In genomic region chr2:21281876-21282514, GRCh38 we compare ENCODE assay signal across 23 cellular contexts.
DNase-seq lines count a peak whose midpoint lies in the region; ATAC-seq, FAIRE-seq and TF ChIP-seq lines count a peak whose summit lies in the region.
"Had no signal": no experiment of that assay in that cellular context is flagged by ENCODE, and none has a peak within 500 bp of the region (broad histone marks: within the 10 kb centered on the region; RNA-seq: fewer than 3 reads in every experiment).

No MANE protein-coding gene starts in this region.

- H3K4me3 ChIP-seq in K562, result no peak overlapping the region
- peak overlapping the region; percentile 34 for H3K4me3 ChIP-seq in neural cell (ENCODE audit: low read length)
- H3K4me3 ChIP-seq: adrenal gland, BLaER1, gastrocnemius medialis, right lobe of liver, spleen, tibial artery had no signal

- H3K9me2 ChIP-seq in neural cell (ENCODE audit: insufficient read depth, low read length), result no peaks in the 10 kb centered on the region

- TF ChIP-seq CTCF in K562 (IDR thresholded peaks at IDR 0.05 in 2 of 3, conservative IDR thresholded peaks at IDR 0.05 in 1 of 3; ENCODE audit: insufficient read depth in 2 of 3, low read depth in 1 of 3, low read length in 3 of 3) (no peak), neural cell (IDR thresholded peaks at IDR 0.05; ENCODE audit: poor library complexity, severe bottlenecking) (no peak)

- FAIRE-seq in HTR-8/SVneo (lab: Jason Lieb, UNC) (peak; percentile 28), K562 (lab: Jason Lieb, UNC) (no peak), frontal cortex (lab: Jason Lieb, UNC) (no peak)
- FAIRE-seq: G401.6 had no signal

- no peaks in the 10 kb centered on the region for H3F3A ChIP-seq in neural cell (ENCODE audit: insufficient read depth, low read length, poor library complexity, severe bottlenecking)

- in situ Hi-C loops in K562 (cut with MboI), result no loop called here

- TF ChIP-seq RAD21 in K562 (CRISPR knock-in tag; conservative IDR thresholded peaks at IDR 0.05 in 1 of 2, IDR thresholded peaks at IDR 0.05 in 1 of 2), result no peak
- TF ChIP-seq RAD21 in neural cell (conservative IDR thresholded peaks at IDR 0.05), result peak; percentile 46

- no peaks in the 10 kb centered on the region for H3K27me3 ChIP-seq in K562 (ENCODE audit: control insufficient read depth in 2 of 2, insufficient read depth in 2 of 2, low read length in 2 of 2)
- no peaks in the 10 kb centered on the region for H3K27me3 ChIP-seq in neural cell (ENCODE audit: insufficient read depth, low read depth, low read length)
- H3K27me3 ChIP-seq: adrenal gland, BLaER1, gastrocnemius medialis, right lobe of liver, spleen, tibial artery had no signal

- H2AFZ ChIP-seq in K562 (ENCODE audit: low read depth, low read length), result no peak overlapping the region
- H2AFZ ChIP-seq in neural cell (ENCODE audit: low read depth, low read length), result peak overlapping the region; percentile 47

- ATAC-seq in K562, result no peak
- ATAC-seq: activated CD8-positive, alpha-beta T cell treated with anti-CD3 and anti-CD28 coated beads for 36 hours; gastrocnemius medialis; HCT116; right lobe of liver had no signal

- H3K79me2 ChIP-seq in K562 (ENCODE audit: control insufficient read depth, insufficient read depth, low read length), result no peaks in the 10 kb centered on the region
- H3K79me2 ChIP-seq in neural cell (replicated peaks; ENCODE audit: insufficient read depth, low read length), result no peaks in the 10 kb centered on the region

- DNase-seq in COLO829 (ENCODE audit: low spot score) (peak; percentile 53), HTR-8/SVneo (ENCODE audit: insufficient read length, low spot score) (no peak), K562 (ENCODE audit: extremely low read depth in 1 of 4, low spot score in 3 of 4) (no peak), iPS-NIHi11 (ENCODE audit: low spot score) (no peak), frontal cortex (ENCODE audit: low spot score in 2 of 2) (no peak), KG1 (lab: John Stamatoyannopoulos, UW) (no peak)
- DNase-seq in stimulated activated CD8-positive, alpha-beta memory T cell treated with anti-CD3 and anti-CD28 coated beads, Interleukin-4, amount 100 ng/mL, for 48 hours, result no peak
- DNase-seq: activated CD8-positive, alpha-beta T cell treated with anti-CD3 and anti-CD28 coated beads for 36 hours; activated naive CD4-positive, alpha-beta T cell treated with anti-CD3 and anti-CD28 coated beads for 36 hours; gastrocnemius medialis; Kasumi-1; mammary epithelial cell; NCI-H146; NCI-H2107; right lobe of liver; spleen; tibial artery had no signal

- WGBS in K562 (ENCODE audit: insufficient coverage, low coverage, missing lambda C conversion rate), result 13% methylated on average over 7 of the region's 7 CpGs

- H3K4me2 ChIP-seq in K562 (ENCODE audit: insufficient read depth, low read length) (no peak overlapping the region), neural cell (ENCODE audit: low read length) (peak overlapping the region; percentile 33)
- H3K4me2 ChIP-seq: BLaER1 had no signal

- POLR2A ChIA-PET in K562 (lab: Yijun Ruan, JAX), result no interaction called here

- H3K36me3 ChIP-seq in K562 (ENCODE audit: control insufficient read depth, insufficient read depth, low read length) (no peaks in the 10 kb centered on the region), neural cell (ENCODE audit: insufficient read depth, low read length) (no peaks in the 10 kb centered on the region)
- H3K36me3 ChIP-seq: adrenal gland, BLaER1, gastrocnemius medialis, right lobe of liver, spleen, tibial artery had no signal

- intact Hi-C loops in K562 (cut with micrococcal nuclease), result no loop called here

- no peak overlapping the region for H3K9ac ChIP-seq in K562 (ENCODE audit: insufficient read depth in 1 of 2, low read depth in 2 of 2, low read length in 2 of 2)
- peak overlapping the region; percentile 70 for H3K9ac ChIP-seq in neural cell (ENCODE audit: low read length)
- H3K9ac ChIP-seq: BLaER1 had no signal

- no peak for TF ChIP-seq EP300 in K562 (IDR thresholded peaks at IDR 0.05; ENCODE audit: low read length)
- peak; percentile 55 for TF ChIP-seq EP300 in neural cell (conservative IDR thresholded peaks at IDR 0.05; ENCODE audit: poor library complexity, severe bottlenecking)

- H3K9me3 ChIP-seq in K562 (replicated peaks; ENCODE audit: control insufficient read depth, insufficient read depth, low read depth, low read length) (no peaks in the 10 kb centered on the region), neural cell (ENCODE audit: low read length) (no peaks in the 10 kb centered on the region)
- H3K9me3 ChIP-seq: adrenal gland, BLaER1, gastrocnemius medialis, right lobe of liver, spleen, tibial artery had no signal

- TF ChIP-seq POLR2A in K562 (conservative IDR thresholded peaks at IDR 0.05), result no peak

- no TSS peak for BruUV-seq in K562 (replicated peaks; lab: Mats Ljungman, UMichigan)

- no peaks in the 10 kb centered on the region for H3K9me1 ChIP-seq in K562 (ENCODE audit: control insufficient read depth, insufficient read depth, low read length)

- peaks cover 0 to 12% of the 10 kb centered on the region in 2 experiments; a peak in 3 of 5 replicates for H3K4me1 ChIP-seq in K562 (replicated peaks in 1 of 2; ENCODE audit: control insufficient read depth in 2 of 2, insufficient read depth in 2 of 2, low read length in 2 of 2)
- H3K4me1 ChIP-seq: adrenal gland, gastrocnemius medialis, right lobe of liver, spleen, tibial artery had no signal

- CTCF ChIA-PET in K562 (lab: Yijun Ruan, JAX; ENCODE audit: low intra/inter-chr PET ratio), result no interaction called here

- H3K27ac ChIP-seq in K562 (ENCODE audit: extremely low read depth, low read depth, low read length), result no peak overlapping the region
- H3K27ac ChIP-seq in neural cell (ENCODE audit: low read length), result peak overlapping the region; percentile 90
- H3K27ac ChIP-seq: adrenal gland, BLaER1, gastrocnemius medialis, HL-60, right lobe of liver, spleen, tibial artery had no signal

- H4K20me1 ChIP-seq in K562 (replicated peaks; ENCODE audit: control insufficient read depth, insufficient read depth, low read length), result no peaks in the 10 kb centered on the region
- no peaks in the 10 kb centered on the region for H4K20me1 ChIP-seq in neural cell (ENCODE audit: insufficient read depth)
- H4K20me1 ChIP-seq: BLaER1 had no signal

TF ChIP-seq in K562, 482 proteins besides CTCF, POLR2A, EP300 and RAD21:
- peak; percentile 45 for TF ChIP-seq RFX1 (IDR thresholded peaks at IDR 0.05)
- TF ChIP-seq MBD2 (IDR thresholded peaks at IDR 0.05; ENCODE audit: borderline replicate concordance, low read depth), result no peak
- TF ChIP-seq, protein P1, sequence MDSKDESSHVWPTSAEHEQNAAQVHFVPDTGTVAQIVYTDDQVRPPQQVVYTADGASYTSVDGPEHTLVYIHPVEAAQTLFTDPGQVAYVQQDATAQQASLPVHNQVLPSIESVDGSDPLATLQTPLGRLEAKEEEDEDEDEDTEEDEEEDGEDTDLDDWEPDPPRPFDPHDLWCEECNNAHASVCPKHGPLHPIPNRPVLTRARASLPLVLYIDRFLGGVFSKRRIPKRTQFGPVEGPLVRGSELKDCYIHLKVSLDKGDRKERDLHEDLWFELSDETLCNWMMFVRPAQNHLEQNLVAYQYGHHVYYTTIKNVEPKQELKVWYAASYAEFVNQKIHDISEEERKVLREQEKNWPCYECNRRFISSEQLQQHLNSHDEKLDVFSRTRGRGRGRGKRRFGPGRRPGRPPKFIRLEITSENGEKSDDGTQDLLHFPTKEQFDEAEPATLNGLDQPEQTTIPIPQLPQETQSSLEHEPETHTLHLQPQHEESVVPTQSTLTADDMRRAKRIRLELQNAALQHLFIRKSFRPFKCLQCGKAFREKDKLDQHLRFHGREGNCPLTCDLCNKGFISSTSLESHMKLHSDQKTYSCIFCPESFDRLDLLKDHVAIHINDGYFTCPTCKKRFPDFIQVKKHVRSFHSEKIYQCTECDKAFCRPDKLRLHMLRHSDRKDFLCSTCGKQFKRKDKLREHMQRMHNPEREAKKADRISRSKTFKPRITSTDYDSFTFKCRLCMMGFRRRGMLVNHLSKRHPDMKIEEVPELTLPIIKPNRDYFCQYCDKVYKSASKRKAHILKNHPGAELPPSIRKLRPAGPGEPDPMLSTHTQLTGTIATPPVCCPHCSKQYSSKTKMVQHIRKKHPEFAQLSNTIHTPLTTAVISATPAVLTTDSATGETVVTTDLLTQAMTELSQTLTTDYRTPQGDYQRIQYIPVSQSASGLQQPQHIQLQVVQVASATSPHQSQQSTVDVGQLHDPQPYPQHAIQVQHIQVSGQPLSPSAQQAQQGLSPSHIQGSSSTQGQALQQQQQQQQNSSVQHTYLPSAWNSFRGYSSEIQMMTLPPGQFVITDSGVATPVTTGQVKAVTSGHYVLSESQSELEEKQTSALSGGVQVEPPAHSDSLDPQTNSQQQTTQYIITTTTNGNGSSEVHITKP (IDR thresholded peaks at IDR 0.05; ENCODE audit: partially characterized antibody), result no peak
- no peak for TF ChIP-seq RFX5 (IDR thresholded peaks at IDR 0.05; ENCODE audit: low read depth, low read length)

TF ChIP-seq in neural cell, 6 proteins besides CTCF, POLR2A, EP300 and RAD21:
- TF ChIP-seq SMC3 (conservative IDR thresholded peaks at IDR 0.05; ENCODE audit: poor library complexity), result peak; percentile 39
- TF ChIP-seq POLR2AphosphoS5 (IDR thresholded peaks at IDR 0.05), result peak; percentile 33
- no peak for TF ChIP-seq TAF1 (IDR thresholded peaks at IDR 0.05; ENCODE audit: low read depth)
- no peak for TF ChIP-seq EZH2 (IDR thresholded peaks at IDR 0.05; ENCODE audit: borderline replicate concordance, insufficient read depth, low read length, poor library complexity, severe bottlenecking)
